Comparison of ENCODE assay signal across 12 cellular contexts in genomic region chr4:2859514-2859913, GRCh38. TPM values are rescaled to one million over a fixed set of nuclear protein-coding genes. Genes with fewer than 3 reads are reported as not detected.
DNase-seq lines count a peak whose midpoint lies in the region; ATAC-seq, FAIRE-seq and TF ChIP-seq lines count a peak whose summit lies in the region.
"Had no signal": no experiment of that assay in that cellular context is flagged by ENCODE, and none has a peak within 500 bp of the region (broad histone marks: within the 10 kb centered on the region; RNA-seq: fewer than 3 reads in every experiment).

No MANE protein-coding gene starts in this region.

- H3K4me1 ChIP-seq in Karpas-422 (ENCODE audit: low read length) (peaks cover 22% of the 10 kb centered on the region), ascending aorta (peaks cover 15 to 55% of the 10 kb centered on the region in 2 donors)

- no peak for FAIRE-seq in frontal cortex (lab: Jason Lieb, UNC)
- FAIRE-seq: A549 had no signal

- H3K27me3 Mint-ChIP-seq in activated CD4-positive, alpha-beta memory T cell treated with anti-CD3 and anti-CD28 coated beads, Interleukin-2, amount 10 ng/mL, durations not matched to agents 7 days and 5 days: no peaks in the 10 kb centered on the region
- H3K27me3 Mint-ChIP-seq in activated CD4-positive, alpha-beta memory T cell treated with anti-CD3 and anti-CD28 coated beads for 36 hours: no peaks in the 10 kb centered on the region
- H3K27me3 Mint-ChIP-seq in effector memory CD8-positive, alpha-beta T cell: no peaks in the 10 kb centered on the region
- no peaks in the 10 kb centered on the region for H3K27me3 Mint-ChIP-seq in progenitor cell of endocrine pancreas

- H2AFZ ChIP-seq in Karpas-422 (ENCODE audit: low read length): no peak overlapping the region

- CTCF ChIA-PET in activated CD4-positive, alpha-beta memory T cell treated with anti-CD3 and anti-CD28 coated beads, Interleukin-2, amount 10 ng/mL, durations not matched to agents 7 days and 5 days (lab: Charles Lee): interaction anchor here (0.6 kb wide), 1 partner anchor 307 kb away, joined by 6 read pairs; no protein-coding TSS in a partner anchor
- CTCF ChIA-PET in activated CD4-positive, alpha-beta memory T cell treated with anti-CD3 and anti-CD28 coated beads for 36 hours (lab: Charles Lee): no interaction called here

- H3K4me2 ChIP-seq in Karpas-422 (ENCODE audit: low read depth, low read length, poor library complexity, severe bottlenecking): peak overlapping the region; percentile 16
- H3K4me2 ChIP-seq: A549 had no signal

- peaks cover 59% of the 10 kb centered on the region for H3K4me1 Mint-ChIP-seq in activated CD4-positive, alpha-beta memory T cell treated with anti-CD3 and anti-CD28 coated beads, Interleukin-2, amount 10 ng/mL, durations not matched to agents 7 days and 5 days
- peaks cover 69% of the 10 kb centered on the region for H3K4me1 Mint-ChIP-seq in activated CD4-positive, alpha-beta memory T cell treated with anti-CD3 and anti-CD28 coated beads for 36 hours (ENCODE audit: low read depth)
- H3K4me1 Mint-ChIP-seq in effector memory CD8-positive, alpha-beta T cell (ENCODE audit: low read depth in 2 of 2): peaks cover 53 to 75% of the 10 kb centered on the region in 2 donors
- H3K4me1 Mint-ChIP-seq in progenitor cell of endocrine pancreas (ENCODE audit: low read depth): peaks cover 46% of the 10 kb centered on the region

- no peaks in the 10 kb centered on the region for H3K9me2 ChIP-seq in Karpas-422 (replicated peaks; ENCODE audit: insufficient read depth, low read length)

- H4K20me1 ChIP-seq in Karpas-422 (ENCODE audit: insufficient read depth, low read depth, low read length): peaks cover 59% of the 10 kb centered on the region

- no peak overlapping the region for H3K4me3 Mint-ChIP-seq in activated CD4-positive, alpha-beta memory T cell treated with anti-CD3 and anti-CD28 coated beads, Interleukin-2, amount 10 ng/mL, durations not matched to agents 7 days and 5 days
- H3K4me3 Mint-ChIP-seq in activated CD4-positive, alpha-beta memory T cell treated with anti-CD3 and anti-CD28 coated beads for 36 hours: no peak overlapping the region
- H3K4me3 Mint-ChIP-seq in effector memory CD8-positive, alpha-beta T cell: no peak overlapping the region
- H3K4me3 Mint-ChIP-seq in progenitor cell of endocrine pancreas (ENCODE audit: low read depth): no peak overlapping the region

- H3K4me3 ChIP-seq in Karpas-422 (ENCODE audit: low read length) (no peak overlapping the region), ascending aorta (no peak overlapping the region)
- H3K4me3 ChIP-seq: A549, vagina had no signal

- H3K36me3 Mint-ChIP-seq in activated CD4-positive, alpha-beta memory T cell treated with anti-CD3 and anti-CD28 coated beads, Interleukin-2, amount 10 ng/mL, durations not matched to agents 7 days and 5 days (ENCODE audit: low read depth): peaks cover 51% of the 10 kb centered on the region
- H3K36me3 Mint-ChIP-seq in activated CD4-positive, alpha-beta memory T cell treated with anti-CD3 and anti-CD28 coated beads for 36 hours: peaks cover 19% of the 10 kb centered on the region
- peaks cover 15% of the 10 kb centered on the region for H3K36me3 Mint-ChIP-seq in effector memory CD8-positive, alpha-beta T cell (ENCODE audit: insufficient read depth)
- peaks cover 10% of the 10 kb centered on the region for H3K36me3 Mint-ChIP-seq in progenitor cell of endocrine pancreas (ENCODE audit: insufficient read depth)

- H3K9ac ChIP-seq in Karpas-422 (ENCODE audit: low read length): no peak overlapping the region

- TF ChIP-seq CTCF in progenitor cell of endocrine pancreas (IDR thresholded peaks at IDR 0.05; ENCODE audit: unreplicated experiment): no peak
- no peak for TF ChIP-seq CTCF in ascending aorta (IDR thresholded peaks at IDR 0.05)

- no peak for ATAC-seq in effector memory CD8-positive, alpha-beta T cell (replicated peaks)
- ATAC-seq: A549 had no signal

- H3K27ac ChIP-seq in Karpas-422 (ENCODE audit: low read length) (no peak overlapping the region), ascending aorta (peak overlapping the region in 1 of 2 donors; percentile 25)
- H3K27ac ChIP-seq: A549, vagina had no signal

- H3K36me3 ChIP-seq in Karpas-422 (ENCODE audit: insufficient read depth, low read length) (no peaks in the 10 kb centered on the region), ascending aorta (peaks cover 4 to 5% of the 10 kb centered on the region in 2 donors)

- H3K27me3 ChIP-seq in Karpas-422 (ENCODE audit: low read length) (no peaks in the 10 kb centered on the region), ascending aorta (no peaks in the 10 kb centered on the region)
- H3K27me3 ChIP-seq: vagina had no signal

- H3K27ac Mint-ChIP-seq in activated CD4-positive, alpha-beta memory T cell treated with anti-CD3 and anti-CD28 coated beads, Interleukin-2, amount 10 ng/mL, durations not matched to agents 7 days and 5 days: peak overlapping the region; percentile 23
- no peak overlapping the region for H3K27ac Mint-ChIP-seq in activated CD4-positive, alpha-beta memory T cell treated with anti-CD3 and anti-CD28 coated beads for 36 hours
- peak overlapping the region; percentile 41 to 70 for H3K27ac Mint-ChIP-seq in effector memory CD8-positive, alpha-beta T cell
- H3K27ac Mint-ChIP-seq in progenitor cell of endocrine pancreas: peak overlapping the region; percentile 93

- DNase-seq in activated CD4-positive, alpha-beta memory T cell treated with anti-CD3 and anti-CD28 coated beads, Interleukin-2, amount 10 ng/mL, durations not matched to agents 7 days and 5 days: no peak
- DNase-seq in activated CD4-positive, alpha-beta memory T cell treated with anti-CD3 and anti-CD28 coated beads for 36 hours: no peak
- DNase-seq in Karpas-422: peak; percentile 67
- DNase-seq in effector memory CD8-positive, alpha-beta T cell: no peak
- no peak for DNase-seq in progenitor cell of endocrine pancreas (ENCODE audit: low spot score, unreplicated experiment)
- no peak for DNase-seq in ascending aorta (ENCODE audit: low spot score in 2 of 2)
- DNase-seq in frontal cortex (ENCODE audit: low spot score in 2 of 2): no peak
- no peak for DNase-seq in amygdala (lab: John Stamatoyannopoulos, UW)
- DNase-seq: DMS153, NCI-H2107 had no signal

- peaks cover 8% of the 10 kb centered on the region; the same call in 1 of the 2 replicates for H3K79me2 ChIP-seq in Karpas-422 (ENCODE audit: low read length)

- POLR2A ChIA-PET in activated CD4-positive, alpha-beta memory T cell treated with anti-CD3 and anti-CD28 coated beads, Interleukin-2, amount 10 ng/mL, durations not matched to agents 7 days and 5 days (lab: Charles Lee): interaction anchor here (1.5 kb wide), 1 partner anchor 21 kb away, joined by 4 read pairs; no protein-coding TSS in a partner anchor
- POLR2A ChIA-PET in activated CD4-positive, alpha-beta memory T cell treated with anti-CD3 and anti-CD28 coated beads for 36 hours (lab: Charles Lee): no interaction called here

- H3K9me3 ChIP-seq in Karpas-422 (ENCODE audit: low read length) (no peaks in the 10 kb centered on the region), ascending aorta (no peaks in the 10 kb centered on the region)
- H3K9me3 ChIP-seq: A549, vagina had no signal

- H3K9me3 Mint-ChIP-seq in activated CD4-positive, alpha-beta memory T cell treated with anti-CD3 and anti-CD28 coated beads, Interleukin-2, amount 10 ng/mL, durations not matched to agents 7 days and 5 days: no peaks in the 10 kb centered on the region
- H3K9me3 Mint-ChIP-seq in activated CD4-positive, alpha-beta memory T cell treated with anti-CD3 and anti-CD28 coated beads for 36 hours: no peaks in the 10 kb centered on the region
- H3K9me3 Mint-ChIP-seq in effector memory CD8-positive, alpha-beta T cell: no peaks in the 10 kb centered on the region
- no peaks in the 10 kb centered on the region for H3K9me3 Mint-ChIP-seq in progenitor cell of endocrine pancreas (ENCODE audit: low read depth)

- intact Hi-C loops in activated CD4-positive, alpha-beta memory T cell treated with anti-CD3 and anti-CD28 coated beads for 36 hours (cut with micrococcal nuclease): no loop called here
- intact Hi-C loops in ascending aorta (cut with DNase I): no loop called here

RNA-seq across cellular contexts. Expression of gene ADD1, which starts 15.9 kb away (rescaled TPM):
- total RNA-seq in activated CD4-positive, alpha-beta memory T cell treated with anti-CD3 and anti-CD28 coated beads, Interleukin-2, amount 10 ng/mL, durations not matched to agents 7 days and 5 days: 100 to 1,000 TPM; 266 to 277 TPM
- 100 to 1,000 TPM; 212 TPM for total RNA-seq in activated CD4-positive, alpha-beta memory T cell treated with anti-CD3 and anti-CD28 coated beads for 36 hours
- 62.9 and 69.7 TPM in 2 replicates for total RNA-seq in Karpas-422 (2014; rRNA removed; shearing (Covaris generic); ENCODE audit: low replicate concordance)
- total RNA-seq in progenitor cell of endocrine pancreas: 249 and 271 TPM in 2 replicates
- 261 TPM for total RNA-seq in ascending aorta
- total RNA-seq in frontal cortex: 178 TPM
